8 cellular contexts compared by ENCODE assay signal in genomic region chrX:103157511-103158316, GRCh38. TPM values are rescaled to one million over a fixed set of nuclear protein-coding genes. Genes with fewer than 3 reads are reported as not detected.
DNase-seq lines count a peak whose midpoint lies in the region; ATAC-seq, FAIRE-seq and TF ChIP-seq lines count a peak whose summit lies in the region.

No MANE protein-coding gene starts in this region.

- H3F3A ChIP-seq in SU-DHL-6 (ENCODE audit: insufficient read depth): no peaks in the 10 kb centered on the region

- no peak for TF ChIP-seq POLR2A in stomach (IDR thresholded peaks at IDR 0.05)
- TF ChIP-seq POLR2A in sigmoid colon (IDR thresholded peaks at IDR 0.05): no peak

- no peak for ATAC-seq in HG03457 (IDR thresholded peaks at IDR 0.05; ENCODE audit: unreplicated experiment)

- 14 to 40% (median 28%) methylated on average over 2 of the region's 2 CpGs for WGBS in stomach, 5 donors
- WGBS in sigmoid colon, 2 donors: 33 to 71% methylated on average over 2 of the region's 2 CpGs

- peak; percentile 70 for TF ChIP-seq CTCF in AG09319 (IDR thresholded peaks at IDR 0.05; ENCODE audit: low read depth, low read length)
- TF ChIP-seq CTCF in SU-DHL-6 (IDR thresholded peaks at IDR 0.05; ENCODE audit: insufficient read depth, low read length, poor library complexity, severe bottlenecking): peak; percentile 29
- TF ChIP-seq CTCF in stomach (IDR thresholded peaks at IDR 0.05): peak in 4 of 7 experiments; percentile 38 to 50 (median 42)
- TF ChIP-seq CTCF in sigmoid colon (IDR thresholded peaks at IDR 0.05): peak in 2 of 4 experiments; percentile 6 to 44

- H3K4me1 ChIP-seq in stomach (no peaks in the 10 kb centered on the region), sigmoid colon (no peaks in the 10 kb centered on the region)

- H3K4me2 ChIP-seq in SU-DHL-6 (ENCODE audit: low read depth, low read length, poor library complexity, severe bottlenecking): no peak overlapping the region

- H2AFZ ChIP-seq in SU-DHL-6 (ENCODE audit: low read depth, low read length, severe bottlenecking): no peak overlapping the region

- DNase-seq in AG09319 (ENCODE audit: extremely low read depth, low read depth) (no peak), GDM1 (lab: John Stamatoyannopoulos, UW) (peak; percentile 3), KG1 (lab: John Stamatoyannopoulos, UW) (peak; percentile 1), frontal cortex (ENCODE audit: low spot score in 2 of 2) (peak; percentile 10 to 15), stomach (no peak), sigmoid colon (no peak)

- intact Hi-C loops in stomach (cut with DNase I; ENCODE audit: low total_unique reads): no loop called here
- intact Hi-C loops in sigmoid colon (cut with DNase I): loop anchor here (5.0 kb wide), 1 partner anchor 205 kb away; no protein-coding TSS in a partner anchor

- H3K79me2 ChIP-seq in SU-DHL-6 (ENCODE audit: insufficient read depth, low read length): no peaks in the 10 kb centered on the region

- peak; percentile 84 for FAIRE-seq in frontal cortex (lab: Jason Lieb, UNC)

- TF ChIP-seq EP300 in stomach (IDR thresholded peaks at IDR 0.05) (no peak), sigmoid colon (IDR thresholded peaks at IDR 0.05) (no peak)

- H3K36me3 ChIP-seq in SU-DHL-6 (ENCODE audit: low read length) (no peaks in the 10 kb centered on the region), stomach (no peaks in the 10 kb centered on the region), sigmoid colon (no peaks in the 10 kb centered on the region)

- H4K20me1 ChIP-seq in SU-DHL-6 (ENCODE audit: low read depth, low read length): no peaks in the 10 kb centered on the region

- H3K27ac ChIP-seq in SU-DHL-6 (ENCODE audit: low read depth, low read length) (no peak overlapping the region), stomach (no peak overlapping the region), sigmoid colon (no peak overlapping the region)

- no peak overlapping the region for H3K4me3 ChIP-seq in SU-DHL-6 (ENCODE audit: insufficient read depth, low read length, poor library complexity, severe bottlenecking)
- no peak overlapping the region for H3K4me3 ChIP-seq in stomach
- no peak overlapping the region for H3K4me3 ChIP-seq in sigmoid colon

- no peak overlapping the region for H3K9ac ChIP-seq in SU-DHL-6 (ENCODE audit: low read length)

- H3K9me3 ChIP-seq in SU-DHL-6 (ENCODE audit: insufficient read depth, low read length) (no peaks in the 10 kb centered on the region), stomach (no peaks in the 10 kb centered on the region), sigmoid colon (no peaks in the 10 kb centered on the region)

- H3K27me3 ChIP-seq in SU-DHL-6 (ENCODE audit: low read length) (no peaks in the 10 kb centered on the region), stomach (no peaks in the 10 kb centered on the region), sigmoid colon (no peaks in the 10 kb centered on the region)

- H3K9me2 ChIP-seq in SU-DHL-6 (replicated peaks; ENCODE audit: insufficient read depth, low read length): no peaks in the 10 kb centered on the region

RNA-seq across cellular contexts. Expression of gene BEX4, which starts 57.2 kb away (rescaled TPM):
- total RNA-seq in frontal cortex: 110 TPM
- total RNA-seq in stomach: 10 to 100 TPM in 4 of 5 donors, 1 to 10 TPM in 1; 5.8 to 53.2 (median 19.6) TPM
- polyA plus RNA-seq in stomach: 10 to 100 TPM; 35.9 to 48.4 (median 40.0) TPM
- 10 to 100 TPM; 45.5 to 86.6 (median 56.9) TPM for total RNA-seq in sigmoid colon
- polyA plus RNA-seq in sigmoid colon: 10 to 100 TPM; 31.5 to 45.6 (median 34.7) TPM

Comparison
In these comparisons a context has a peak if more than half of its experiments do, and no peak if none do; other contexts are left out.
1. DNase-seq: peak in GDM1 (single experiment), KG1 (single experiment) and frontal cortex (2 of 2); none in AG09319 (single experiment), stomach (single experiment) and sigmoid colon (single experiment).